1 cellular context compared by ENCODE assay signal in the genomic region with DNA sequence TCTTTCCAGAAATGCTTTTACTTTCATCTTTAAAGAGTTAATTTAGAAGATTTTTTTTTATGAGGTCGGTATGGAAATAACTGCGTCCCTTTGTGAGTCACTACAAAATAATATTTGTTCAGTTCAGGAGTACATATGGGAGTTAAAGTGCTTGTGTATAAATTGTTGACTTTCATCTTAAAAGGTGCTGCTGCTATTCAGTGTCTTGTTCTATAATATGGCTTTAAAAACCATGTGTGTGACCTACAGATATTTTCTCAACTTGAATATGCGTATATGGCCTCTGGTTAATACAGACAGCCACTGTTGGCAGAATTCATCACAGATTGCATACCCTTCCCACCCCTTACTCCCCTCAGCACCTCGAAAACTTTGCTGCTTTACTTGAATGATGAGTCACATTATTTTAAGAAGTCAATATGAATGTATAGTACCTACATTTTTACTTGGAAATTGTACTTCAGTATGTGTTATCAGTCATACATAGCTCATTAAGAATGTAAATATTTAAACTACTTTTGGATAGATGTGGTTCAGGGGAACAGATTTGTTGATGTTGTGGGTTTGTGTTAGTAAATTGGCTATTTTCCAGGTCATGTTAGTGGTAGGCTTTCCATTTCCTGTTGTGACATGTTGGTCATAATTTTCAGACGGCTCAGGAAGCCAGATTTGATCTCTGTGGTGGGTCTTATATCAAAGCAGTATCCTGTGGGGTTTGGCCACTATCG.
TF ChIP-seq lines count a peak whose summit lies in the region.

No MANE protein-coding gene starts in this region.

TF ChIP-seq in K562, 482 proteins besides CTCF, POLR2A, EP300 and RAD21 (continued from another document):
- TF ChIP-seq, protein P1, sequence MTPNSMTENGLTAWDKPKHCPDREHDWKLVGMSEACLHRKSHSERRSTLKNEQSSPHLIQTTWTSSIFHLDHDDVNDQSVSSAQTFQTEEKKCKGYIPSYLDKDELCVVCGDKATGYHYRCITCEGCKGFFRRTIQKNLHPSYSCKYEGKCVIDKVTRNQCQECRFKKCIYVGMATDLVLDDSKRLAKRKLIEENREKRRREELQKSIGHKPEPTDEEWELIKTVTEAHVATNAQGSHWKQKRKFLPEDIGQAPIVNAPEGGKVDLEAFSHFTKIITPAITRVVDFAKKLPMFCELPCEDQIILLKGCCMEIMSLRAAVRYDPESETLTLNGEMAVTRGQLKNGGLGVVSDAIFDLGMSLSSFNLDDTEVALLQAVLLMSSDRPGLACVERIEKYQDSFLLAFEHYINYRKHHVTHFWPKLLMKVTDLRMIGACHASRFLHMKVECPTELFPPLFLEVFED (CRISPR knock-in tag; conservative IDR thresholded peaks at IDR 0.05): peak; percentile 59; the same call in 1 of the 2 replicates
- TF ChIP-seq CREM (IDR thresholded peaks at IDR 0.05; ENCODE audit: low read depth) (0 out of 2 replicates have a peak, but pooled peaks have one; percentile 17), HDAC2 (IDR thresholded peaks at IDR 0.05) (peak; percentile 63; the same call in 1 of the 2 replicates), LEF1 (IDR thresholded peaks at IDR 0.05) (peak; percentile 75), MYNN (IDR thresholded peaks at IDR 0.05) (no peak), MYNN (CRISPR knock-in tag; IDR thresholded peaks at IDR 0.05) (no peak), BRD4 (IDR thresholded peaks at IDR 0.05) (peak; percentile 63; the same call in 1 of the 2 replicates), STAT5A (IDR thresholded peaks at IDR 0.05; ENCODE audit: borderline replicate concordance, low read length) (peak; percentile 38; the same call in 1 of the 2 replicates), PML (IDR thresholded peaks at IDR 0.05; ENCODE audit: low read length) (peak; percentile 29; the same call in 1 of the 2 replicates), RCOR1 (IDR thresholded peaks at IDR 0.05; ENCODE audit: borderline replicate concordance in 1 of 2, low read depth in 2 of 2, low read length in 2 of 2) (peak in 1 of 2 experiments; percentile 89; a peak in 3 of 4 replicates), JUND (IDR thresholded peaks at IDR 0.05; ENCODE audit: borderline replicate concordance, low read depth, low read length) (peak; percentile 31; the same call in 1 of the 2 replicates), JUND (tag; IDR thresholded peaks at IDR 0.05; ENCODE audit: borderline replicate concordance, low read depth, low read length) (peak; percentile 40; the same call in 2 of the 3 replicates), CEBPG (CRISPR knock-in tag; IDR thresholded peaks at IDR 0.05) (no peak), CEBPG (tag; conservative IDR thresholded peaks at IDR 0.05 in 1 of 2, IDR thresholded peaks at IDR 0.05 in 1 of 2) (0 out of 4 replicates have a peak, but pooled peaks have one; percentile 15 to 29), NFIC (IDR thresholded peaks at IDR 0.05) (peak; percentile 96), ZNF780A (CRISPR knock-in tag; IDR thresholded peaks at IDR 0.05) (no peak), MTA3 (IDR thresholded peaks at IDR 0.05; ENCODE audit: borderline replicate concordance) (no peak), RNF2 (IDR thresholded peaks at IDR 0.05) (peak; percentile 44; the same call in 1 of the 2 replicates), HDAC1 (IDR thresholded peaks at IDR 0.05) (peak in 1 of 2 experiments; percentile 82; a peak in 1 of 4 replicates), FOSL1 (tag; conservative IDR thresholded peaks at IDR 0.05) (peak; percentile 55)
- TF ChIP-seq, protein P2, sequence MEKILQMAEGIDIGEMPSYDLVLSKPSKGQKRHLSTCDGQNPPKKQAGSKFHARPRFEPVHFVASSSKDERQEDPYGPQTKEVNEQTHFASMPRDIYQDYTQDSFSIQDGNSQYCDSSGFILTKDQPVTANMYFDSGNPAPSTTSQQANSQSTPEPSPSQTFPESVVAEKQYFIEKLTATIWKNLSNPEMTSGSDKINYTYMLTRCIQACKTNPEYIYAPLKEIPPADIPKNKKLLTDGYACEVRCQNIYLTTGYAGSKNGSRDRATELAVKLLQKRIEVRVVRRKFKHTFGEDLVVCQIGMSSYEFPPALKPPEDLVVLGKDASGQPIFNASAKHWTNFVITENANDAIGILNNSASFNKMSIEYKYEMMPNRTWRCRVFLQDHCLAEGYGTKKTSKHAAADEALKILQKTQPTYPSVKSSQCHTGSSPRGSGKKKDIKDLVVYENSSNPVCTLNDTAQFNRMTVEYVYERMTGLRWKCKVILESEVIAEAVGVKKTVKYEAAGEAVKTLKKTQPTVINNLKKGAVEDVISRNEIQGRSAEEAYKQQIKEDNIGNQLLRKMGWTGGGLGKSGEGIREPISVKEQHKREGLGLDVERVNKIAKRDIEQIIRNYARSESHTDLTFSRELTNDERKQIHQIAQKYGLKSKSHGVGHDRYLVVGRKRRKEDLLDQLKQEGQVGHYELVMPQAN (IDR thresholded peaks at IDR 0.05; ENCODE audit: borderline replicate concordance): 0 out of 2 replicates have a peak, but pooled peaks have one; percentile 21
- TF ChIP-seq, protein P3, sequence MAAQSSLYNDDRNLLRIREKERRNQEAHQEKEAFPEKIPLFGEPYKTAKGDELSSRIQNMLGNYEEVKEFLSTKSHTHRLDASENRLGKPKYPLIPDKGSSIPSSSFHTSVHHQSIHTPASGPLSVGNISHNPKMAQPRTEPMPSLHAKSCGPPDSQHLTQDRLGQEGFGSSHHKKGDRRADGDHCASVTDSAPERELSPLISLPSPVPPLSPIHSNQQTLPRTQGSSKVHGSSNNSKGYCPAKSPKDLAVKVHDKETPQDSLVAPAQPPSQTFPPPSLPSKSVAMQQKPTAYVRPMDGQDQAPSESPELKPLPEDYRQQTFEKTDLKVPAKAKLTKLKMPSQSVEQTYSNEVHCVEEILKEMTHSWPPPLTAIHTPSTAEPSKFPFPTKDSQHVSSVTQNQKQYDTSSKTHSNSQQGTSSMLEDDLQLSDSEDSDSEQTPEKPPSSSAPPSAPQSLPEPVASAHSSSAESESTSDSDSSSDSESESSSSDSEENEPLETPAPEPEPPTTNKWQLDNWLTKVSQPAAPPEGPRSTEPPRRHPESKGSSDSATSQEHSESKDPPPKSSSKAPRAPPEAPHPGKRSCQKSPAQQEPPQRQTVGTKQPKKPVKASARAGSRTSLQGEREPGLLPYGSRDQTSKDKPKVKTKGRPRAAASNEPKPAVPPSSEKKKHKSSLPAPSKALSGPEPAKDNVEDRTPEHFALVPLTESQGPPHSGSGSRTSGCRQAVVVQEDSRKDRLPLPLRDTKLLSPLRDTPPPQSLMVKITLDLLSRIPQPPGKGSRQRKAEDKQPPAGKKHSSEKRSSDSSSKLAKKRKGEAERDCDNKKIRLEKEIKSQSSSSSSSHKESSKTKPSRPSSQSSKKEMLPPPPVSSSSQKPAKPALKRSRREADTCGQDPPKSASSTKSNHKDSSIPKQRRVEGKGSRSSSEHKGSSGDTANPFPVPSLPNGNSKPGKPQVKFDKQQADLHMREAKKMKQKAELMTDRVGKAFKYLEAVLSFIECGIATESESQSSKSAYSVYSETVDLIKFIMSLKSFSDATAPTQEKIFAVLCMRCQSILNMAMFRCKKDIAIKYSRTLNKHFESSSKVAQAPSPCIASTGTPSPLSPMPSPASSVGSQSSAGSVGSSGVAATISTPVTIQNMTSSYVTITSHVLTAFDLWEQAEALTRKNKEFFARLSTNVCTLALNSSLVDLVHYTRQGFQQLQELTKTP (IDR thresholded peaks at IDR 0.05; ENCODE audit: low read depth in 1 of 2, partially characterized antibody in 2 of 2): peak in 1 of 2 experiments; percentile 35
- TF ChIP-seq, protein P4, sequence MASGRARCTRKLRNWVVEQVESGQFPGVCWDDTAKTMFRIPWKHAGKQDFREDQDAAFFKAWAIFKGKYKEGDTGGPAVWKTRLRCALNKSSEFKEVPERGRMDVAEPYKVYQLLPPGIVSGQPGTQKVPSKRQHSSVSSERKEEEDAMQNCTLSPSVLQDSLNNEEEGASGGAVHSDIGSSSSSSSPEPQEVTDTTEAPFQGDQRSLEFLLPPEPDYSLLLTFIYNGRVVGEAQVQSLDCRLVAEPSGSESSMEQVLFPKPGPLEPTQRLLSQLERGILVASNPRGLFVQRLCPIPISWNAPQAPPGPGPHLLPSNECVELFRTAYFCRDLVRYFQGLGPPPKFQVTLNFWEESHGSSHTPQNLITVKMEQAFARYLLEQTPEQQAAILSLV (tag; IDR thresholded peaks at IDR 0.05): no peak
TF ChIP-seq in K562: peak in this region for 46.
